Comparison of ENCODE assay signal across 29 cellular contexts in genomic region chr19:30637926-30638325, GRCh38.
"Had no signal": no experiment of that assay in that cellular context is flagged by ENCODE, and none has a peak within 500 bp of the region (broad histone marks: within the 10 kb centered on the region; RNA-seq: fewer than 3 reads in every experiment).

No MANE protein-coding gene starts in this region.

- H3K9me3 Mint-ChIP-seq: stimulated activated effector memory CD8-positive, alpha-beta T cell treated with anti-CD3 and anti-CD28 coated beads, Interleukin-12 subunit alpha, Interleukin-12 subunit beta, amount 100 ng/mL, for 72 hours; type B pancreatic cell had no signal

- H3K27me3 ChIP-seq: suprapubic skin, testis, thyroid gland, tibial artery, tibial nerve, transverse colon, upper lobe of left lung, upper lobe of right lung, uterus, vagina had no signal

- DNase-seq: stimulated activated CD4-positive, alpha-beta T cell treated with anti-CD3 and anti-CD28 coated beads, Interleukin-2, amount 100 ng/mL, for 48 hours; stimulated activated CD4-positive, alpha-beta T cell treated with anti-CD3 and anti-CD28 coated beads, Interleukin-4, amount 100 ng/mL, for 1 hour; stimulated activated CD4-positive, alpha-beta T cell treated with anti-CD3 and anti-CD28 coated beads, Interleukin-4, amount 100 ng/mL, for 24 hours; stimulated activated CD4-positive, alpha-beta T cell treated with anti-CD3 and anti-CD28 coated beads, Interleukin-4, amount 100 ng/mL, for 4 hours; stimulated activated CD8-positive, alpha-beta memory T cell treated with anti-CD3 and anti-CD28 coated beads, Interleukin-4, amount 100 ng/mL, for 48 hours; stimulated activated naive B cell treated with anti-CD40 and anti-IgM and Interleukin-4, amounts not matched to agents 10 μg/mL and 1 μg/mL and 100 μg/mL, for 72 hours; stimulated activated naive CD4-positive, alpha-beta T cell; stimulated activated naive CD4-positive, alpha-beta T cell treated with Interleukin-2 at 50 U/mL for 16 hours; stimulated activated naive CD8-positive, alpha-beta T cell treated with anti-CD3 and anti-CD28 coated beads, Interleukin-15, amount 100 ng/mL, for 72 hours; stimulated activated naive CD8-positive, alpha-beta T cell treated with anti-CD3 and anti-CD28 coated beads, Interleukin-15, Interleukin-2, amounts not matched to agents 100 U/mL and 50 U/mL, for 24 hours; stomach; substantia nigra; testis; thyroid gland; tibial artery; transverse colon; trophoblast cell; upper lobe of left lung; upper lobe of right lung; uterus had no signal

- H3K36me3 Mint-ChIP-seq: stimulated activated effector memory CD8-positive, alpha-beta T cell treated with anti-CD3 and anti-CD28 coated beads, Interleukin-12 subunit alpha, Interleukin-12 subunit beta, amount 100 ng/mL, for 72 hours; stimulated activated memory B cell treated with anti-CD40 and anti-IgM and Interleukin-4, amounts not matched to agents 10 μg/mL and 1 μg/mL and 100 μg/mL, for 72 hours; type B pancreatic cell had no signal

- H3K9me3 ChIP-seq: suprapubic skin, testis, thyroid gland, tibial artery, transverse colon, upper lobe of left lung, upper lobe of right lung, uterus, vagina had no signal

- H3K27me3 Mint-ChIP-seq: stimulated activated memory B cell treated with anti-CD40 and anti-IgM and Interleukin-4, amounts not matched to agents 10 μg/mL and 1 μg/mL and 100 μg/mL, for 72 hours; stimulated activated naive B cell treated with anti-CD40 and anti-IgM and Interleukin-4, amounts not matched to agents 10 μg/mL and 1 μg/mL and 100 μg/mL, for 72 hours; stimulated activated naive CD8-positive, alpha-beta T cell treated with anti-CD3 and anti-CD28 coated beads, Interleukin-15, amount 100 ng/mL, for 72 hours; stimulated activated naive CD8-positive, alpha-beta T cell treated with anti-CD3 and anti-CD28 coated beads, Interleukin-15, Interleukin-2, amounts not matched to agents 100 ng/mL and 50 ng/mL, for 24 hours had no signal

- H3K27ac ChIP-seq: stomach, suprapubic skin, testis, thoracic aorta, thyroid gland, tibial artery, tibial nerve, transverse colon, upper lobe of left lung, upper lobe of right lung, uterus, vagina had no signal

- H3K27ac Mint-ChIP-seq: stimulated activated effector memory CD8-positive, alpha-beta T cell treated with anti-CD3 and anti-CD28 coated beads, Interleukin-12 subunit alpha, Interleukin-12 subunit beta, amount 100 ng/mL, for 72 hours; stimulated activated memory B cell treated with anti-CD40 and anti-IgM and Interleukin-4, amounts not matched to agents 10 μg/mL and 1 μg/mL and 100 μg/mL, for 72 hours; stimulated activated naive B cell treated with anti-CD40 and anti-IgM and Interleukin-4, amounts not matched to agents 10 μg/mL and 1 μg/mL and 100 μg/mL, for 72 hours; stimulated activated naive CD8-positive, alpha-beta T cell treated with anti-CD3 and anti-CD28 coated beads, Interleukin-15, amount 100 ng/mL, for 72 hours; stimulated activated naive CD8-positive, alpha-beta T cell treated with anti-CD3 and anti-CD28 coated beads, Interleukin-15, Interleukin-2, amounts not matched to agents 100 ng/mL and 50 ng/mL, for 24 hours; type B pancreatic cell had no signal

- H3K4me1 ChIP-seq: stomach, suprapubic skin, testis, thyroid gland, tibial artery, tibial nerve, transverse colon, upper lobe of left lung, upper lobe of right lung, uterus, vagina had no signal

- H3K4me3 ChIP-seq: stomach, suprapubic skin, testis, thoracic aorta, thyroid gland, tibial artery, tibial nerve, transverse colon, upper lobe of left lung, upper lobe of right lung, uterus, vagina had no signal

- ATAC-seq: stimulated activated effector memory CD8-positive, alpha-beta T cell treated with anti-CD3 and anti-CD28 coated beads, Interleukin-12 subunit alpha, Interleukin-12 subunit beta, amount 100 ng/mL, for 72 hours; stimulated activated memory B cell treated with anti-CD40 and anti-IgM and Interleukin-4, amounts not matched to agents 10 μg/mL and 1 μg/mL and 100 μg/mL, for 72 hours; stimulated activated naive B cell treated with anti-CD40 and anti-IgM and Interleukin-4, amounts not matched to agents 10 μg/mL and 1 μg/mL and 100 μg/mL, for 72 hours; stimulated activated naive CD8-positive, alpha-beta T cell treated with anti-CD3 and anti-CD28 coated beads, Interleukin-15, amount 100 ng/mL, for 72 hours; stimulated activated naive CD8-positive, alpha-beta T cell treated with anti-CD3 and anti-CD28 coated beads, Interleukin-15, Interleukin-2, amounts not matched to agents 100 U/mL and 50 U/mL, for 24 hours; upper lobe of right lung had no signal

- H3K4me1 Mint-ChIP-seq: stimulated activated effector memory CD8-positive, alpha-beta T cell treated with anti-CD3 and anti-CD28 coated beads, Interleukin-12 subunit alpha, Interleukin-12 subunit beta, amount 100 ng/mL, for 72 hours; stimulated activated memory B cell treated with anti-CD40 and anti-IgM and Interleukin-4, amounts not matched to agents 10 μg/mL and 1 μg/mL and 100 μg/mL, for 72 hours; stimulated activated naive B cell treated with anti-CD40 and anti-IgM and Interleukin-4, amounts not matched to agents 10 μg/mL and 1 μg/mL and 100 μg/mL, for 72 hours; stimulated activated naive CD8-positive, alpha-beta T cell treated with anti-CD3 and anti-CD28 coated beads, Interleukin-15, amount 100 ng/mL, for 72 hours had no signal

- H3K36me3 ChIP-seq: stomach, suprapubic skin, thoracic aorta, thyroid gland, tibial artery, tibial nerve, transverse colon, upper lobe of left lung, upper lobe of right lung, uterus, vagina had no signal

- FAIRE-seq: urothelium cell line had no signal

- H3K4me3 Mint-ChIP-seq: stimulated activated effector memory CD8-positive, alpha-beta T cell treated with anti-CD3 and anti-CD28 coated beads, Interleukin-12 subunit alpha, Interleukin-12 subunit beta, amount 100 ng/mL, for 72 hours; stimulated activated memory B cell treated with anti-CD40 and anti-IgM and Interleukin-4, amounts not matched to agents 10 μg/mL and 1 μg/mL and 100 μg/mL, for 72 hours; stimulated activated naive B cell treated with anti-CD40 and anti-IgM and Interleukin-4, amounts not matched to agents 10 μg/mL and 1 μg/mL and 100 μg/mL, for 72 hours; stimulated activated naive CD8-positive, alpha-beta T cell treated with anti-CD3 and anti-CD28 coated beads, Interleukin-15, amount 100 ng/mL, for 72 hours; stimulated activated naive CD8-positive, alpha-beta T cell treated with anti-CD3 and anti-CD28 coated beads, Interleukin-15, Interleukin-2, amounts not matched to agents 100 ng/mL and 50 ng/mL, for 24 hours; type B pancreatic cell had no signal
